ENCODE assay signal across 8 cellular contexts in genomic region chr7:120337308-120337907, GRCh38.
DNase-seq lines count a peak whose midpoint lies in the region; ATAC-seq, FAIRE-seq and TF ChIP-seq lines count a peak whose summit lies in the region.

No MANE protein-coding gene starts in this region.

- H3K4me1 ChIP-seq in DND-41 (ENCODE audit: insufficient read depth, low read length), result no peaks in the 10 kb centered on the region
- H3K4me1 ChIP-seq in KMS-11 (ENCODE audit: low read depth, poor library complexity, severe bottlenecking), result no peaks in the 10 kb centered on the region
- H3K4me1 ChIP-seq in upper lobe of right lung, result no peaks in the 10 kb centered on the region
- no peaks in the 10 kb centered on the region for H3K4me1 ChIP-seq in suprapubic skin

- ATAC-seq in DND-41 (ENCODE audit: insufficient read depth, low read depth) (peak; percentile 67; the same call in 1 of the 3 replicates), GM21381 (IDR thresholded peaks at IDR 0.05; ENCODE audit: unreplicated experiment) (peak; percentile 42), upper lobe of right lung (no peak), HG03108 (IDR thresholded peaks at IDR 0.05; ENCODE audit: unreplicated experiment) (no peak)

- H3K9me3 ChIP-seq in DND-41 (ENCODE audit: insufficient read depth, low read length, severe bottlenecking), result no peaks in the 10 kb centered on the region
- no peaks in the 10 kb centered on the region for H3K9me3 ChIP-seq in upper lobe of right lung
- H3K9me3 ChIP-seq in suprapubic skin, result no peaks in the 10 kb centered on the region

- H2AFZ ChIP-seq in DND-41 (ENCODE audit: low read depth, low read length) (no peak overlapping the region), KMS-11 (ENCODE audit: low read depth) (no peak overlapping the region)

- TF ChIP-seq CTCF in DND-41 (IDR thresholded peaks at IDR 0.05; ENCODE audit: borderline replicate concordance, extremely low read depth, low read length, poor library complexity, severe bottlenecking) (peak; percentile 54), KMS-11 (conservative IDR thresholded peaks at IDR 0.05; ENCODE audit: low read depth, low read length) (peak; percentile 87), bronchial epithelial cell (IDR thresholded peaks at IDR 0.05; ENCODE audit: insufficient read depth, low read length, severe bottlenecking) (peak; percentile 47), upper lobe of right lung (IDR thresholded peaks at IDR 0.05) (peak; percentile 47), suprapubic skin (IDR thresholded peaks at IDR 0.05) (no peak)

- H3K79me2 ChIP-seq in DND-41 (ENCODE audit: insufficient read depth, low read length) (no peaks in the 10 kb centered on the region), KMS-11 (ENCODE audit: insufficient read depth, low read depth) (no peaks in the 10 kb centered on the region)

- TF ChIP-seq EP300 in suprapubic skin (IDR thresholded peaks at IDR 0.05), result no peak

- WGBS in suprapubic skin, result 61% methylated on average over 1 of the region's 1 CpG

- intact Hi-C loops in upper lobe of right lung (cut with DNase I), result no loop called here

- no peak for FAIRE-seq in bronchial epithelial cell (lab: Jason Lieb, UNC)

- no peaks in the 10 kb centered on the region for H3K27me3 ChIP-seq in DND-41 (ENCODE audit: insufficient read depth, low read length, poor library complexity)
- no peaks in the 10 kb centered on the region for H3K27me3 ChIP-seq in KMS-11 (ENCODE audit: insufficient read depth, low read depth)
- H3K27me3 ChIP-seq in bronchial epithelial cell (ENCODE audit: control insufficient read depth, insufficient read depth, low read length), result no peaks in the 10 kb centered on the region
- H3K27me3 ChIP-seq in upper lobe of right lung, result no peaks in the 10 kb centered on the region
- no peaks in the 10 kb centered on the region for H3K27me3 ChIP-seq in suprapubic skin

- no peak for TF ChIP-seq POLR2A in suprapubic skin (IDR thresholded peaks at IDR 0.05)

- H3K36me3 ChIP-seq in DND-41 (ENCODE audit: insufficient read depth, low read length) (no peaks in the 10 kb centered on the region), KMS-11 (ENCODE audit: insufficient read depth) (no peaks in the 10 kb centered on the region), bronchial epithelial cell (ENCODE audit: control insufficient read depth, insufficient read depth, low read length) (no peaks in the 10 kb centered on the region), upper lobe of right lung (no peaks in the 10 kb centered on the region), suprapubic skin (no peaks in the 10 kb centered on the region)

- H3K4me3 ChIP-seq in DND-41 (ENCODE audit: low read depth in 1 of 2, low read length in 2 of 2), result no peak overlapping the region
- no peak overlapping the region for H3K4me3 ChIP-seq in KMS-11 (IDR thresholded peaks at IDR 0.05; ENCODE audit: insufficient read depth, low read depth, low read length)
- no peak overlapping the region for H3K4me3 ChIP-seq in bronchial epithelial cell (ENCODE audit: low read depth, low read length)
- no peak overlapping the region for H3K4me3 ChIP-seq in upper lobe of right lung
- no peak overlapping the region for H3K4me3 ChIP-seq in suprapubic skin

- DNase-seq in DND-41 (no peak), bronchial epithelial cell (ENCODE audit: low read depth) (peak; percentile 22), upper lobe of right lung (no peak), suprapubic skin (ENCODE audit: low spot score in 2 of 2) (no peak)
- no peak for DNase-seq in activated naive CD4-positive, alpha-beta T cell (lab: John Stamatoyannopoulos, UW)

- H3K27ac ChIP-seq in DND-41 (ENCODE audit: low read length), result no peak overlapping the region
- H3K27ac ChIP-seq in KMS-11, result no peak overlapping the region
- H3K27ac ChIP-seq in upper lobe of right lung, result no peak overlapping the region
- H3K27ac ChIP-seq in suprapubic skin, result no peak overlapping the region

- H3K9ac ChIP-seq in DND-41 (ENCODE audit: low read depth, low read length) (no peak overlapping the region), KMS-11 (no peak overlapping the region)

- H3K4me2 ChIP-seq in DND-41 (ENCODE audit: insufficient read depth, low read length), result no peak overlapping the region
- no peak overlapping the region for H3K4me2 ChIP-seq in KMS-11

- no peaks in the 10 kb centered on the region for H4K20me1 ChIP-seq in DND-41 (ENCODE audit: insufficient read depth, low read length)
- no peaks in the 10 kb centered on the region for H4K20me1 ChIP-seq in KMS-11 (ENCODE audit: insufficient read depth)

Comparison
In these comparisons a context has a peak if more than half of its experiments do, and no peak if none do; other contexts are left out.
1. ATAC-seq: peak in DND-41 (single experiment) and GM21381 (single experiment); none in upper lobe of right lung (single experiment) and HG03108 (single experiment).
2. CTCF ChIP-seq: peak in DND-41 (single experiment), KMS-11 (single experiment), bronchial epithelial cell (single experiment) and upper lobe of right lung (single experiment); none in suprapubic skin (0 of 2).